Comparison of ENCODE assay signal across 29 cellular contexts in the genomic region with DNA sequence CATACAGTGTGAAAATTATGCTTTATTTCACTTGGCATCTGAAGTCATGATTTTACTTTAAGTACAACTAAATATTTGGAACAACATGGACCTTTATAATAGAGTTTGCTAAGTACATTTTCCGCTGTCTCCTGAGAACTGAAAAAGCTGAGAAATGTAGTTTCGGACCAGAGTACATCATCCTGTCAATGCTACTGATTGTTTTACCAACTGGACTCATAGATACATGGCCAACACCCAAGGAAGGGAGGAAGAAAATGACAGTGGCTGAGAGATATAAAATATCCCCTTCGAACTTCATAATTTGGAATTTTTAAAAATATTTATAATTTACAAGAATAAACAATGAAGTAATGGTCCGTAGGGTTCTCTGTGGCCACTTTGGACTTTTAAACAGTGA.
"Had no signal": no experiment of that assay in that cellular context is flagged by ENCODE, and none has a peak within 500 bp of the region (broad histone marks: within the 10 kb centered on the region; RNA-seq: fewer than 3 reads in every experiment).

No MANE protein-coding gene starts in this region.

- H3K4me1 ChIP-seq: foreskin keratinocyte had no signal

- H3K27ac Mint-ChIP-seq: activated B cell treated with CpG ODN at 0.5 μM for 24 hours; activated CD8-positive, alpha-beta T cell treated with anti-CD3 and anti-CD28 coated beads for 36 hours; activated naive CD4-positive, alpha-beta T cell treated with anti-CD3 and anti-CD28 coated beads for 36 hours; activated naive CD8-positive, alpha-beta T cell treated with anti-CD3 and anti-CD28 coated beads for 36 hours; activated naive CD8-positive, alpha-beta T cell treated with anti-CD3 and anti-CD28 coated beads, Interleukin-2, amount 50 U/mL, for 24 hours; activated T-helper 17 cell treated with anti-CD3 and anti-CD28 coated beads, Interleukin-2, amount 50 U/mL, for 72 hours; effector memory CD8-positive, alpha-beta T cell; T-helper 17 cell; T-helper 2 cell treated with Interferon-gamma antibody and Interleukin-4, amounts not matched to agents 5 μg/mL and 100 μg/mL, for 36 hours had no signal

- H3K36me3 ChIP-seq: brain microvascular endothelial cell, esophagus muscularis mucosa, gastrocnemius medialis, WERI-Rb-1 had no signal

- H3K4me3 Mint-ChIP-seq: activated B cell treated with CpG ODN at 0.5 μM for 24 hours; activated CD8-positive, alpha-beta T cell treated with anti-CD3 and anti-CD28 coated beads for 36 hours; activated naive CD4-positive, alpha-beta T cell treated with anti-CD3 and anti-CD28 coated beads for 36 hours; activated naive CD4-positive, alpha-beta T cell treated with anti-CD3 and anti-CD28 coated beads, Interleukin-2, amount 50 U/mL, for 24 hours; activated naive CD8-positive, alpha-beta T cell treated with anti-CD3 and anti-CD28 coated beads for 36 hours; activated naive CD8-positive, alpha-beta T cell treated with anti-CD3 and anti-CD28 coated beads, Interleukin-2, amount 50 U/mL, for 24 hours; activated T-cell treated with anti-CD3 and anti-CD28 coated beads, Interleukin-2, amount 50 U/mL, for 4 hours; activated T-helper 17 cell treated with anti-CD3 and anti-CD28 coated beads, Interleukin-2, amount 50 U/mL, for 72 hours; effector memory CD8-positive, alpha-beta T cell; T-helper 17 cell; T-helper 2 cell treated with Interferon-gamma antibody and Interleukin-4, amounts not matched to agents 5 μg/mL and 100 μg/mL, for 36 hours had no signal

- DNase-seq: activated B cell treated with CpG ODN at 0.5 μM for 24 hours; activated CD4-positive, alpha-beta T cell treated with anti-CD3 and anti-CD28 coated beads for 48 hours; activated CD4-positive, alpha-beta T cell treated with anti-CD3 and anti-CD28 coated beads, Interleukin-2, amount 50 U/mL, for 1 hour; activated CD4-positive, alpha-beta T cell treated with anti-CD3 and anti-CD28 coated beads, Interleukin-2, amount 50 U/mL, for 48 hours; activated CD8-positive, alpha-beta memory T cell treated with anti-CD3 and anti-CD28 coated beads for 24 hours; activated CD8-positive, alpha-beta T cell treated with anti-CD3 and anti-CD28 coated beads for 36 hours; activated effector memory CD4-positive, alpha-beta T cell treated with anti-CD3 and anti-CD28 coated beads, Interleukin-2, amount 50 U/mL, for 16 hours; activated naive CD4-positive, alpha-beta T cell treated with anti-CD3 and anti-CD28 coated beads for 36 hours; activated naive CD8-positive, alpha-beta T cell treated with anti-CD3 and anti-CD28 coated beads for 36 hours; activated naive CD8-positive, alpha-beta T cell treated with anti-CD3 and anti-CD28 coated beads, Interleukin-2, amount 50 U/mL, for 24 hours; activated T-cell treated with anti-CD3 and anti-CD28 coated beads, Interleukin-2, amount 50 U/mL, for 4 hours; brain microvascular endothelial cell; caudate nucleus; cortex of kidney; dermis blood vessel endothelial cell; effector CD4-positive, alpha-beta T cell; effector memory CD8-positive, alpha-beta T cell; erythroblast; foreskin keratinocyte; gastrocnemius medialis; T-helper 1 cell; T-helper 17 cell; T1000; WERI-Rb-1 had no signal

- H3K36me3 Mint-ChIP-seq: activated naive CD8-positive, alpha-beta T cell treated with anti-CD3 and anti-CD28 coated beads for 36 hours had no signal

- H3K27me3 Mint-ChIP-seq: activated B cell treated with CpG ODN at 0.5 μM for 24 hours had no signal

- H3K4me1 Mint-ChIP-seq: activated B cell treated with CpG ODN at 0.5 μM for 24 hours; activated naive CD4-positive, alpha-beta T cell treated with anti-CD3 and anti-CD28 coated beads, Interleukin-2, amount 50 U/mL, for 24 hours; activated naive CD8-positive, alpha-beta T cell treated with anti-CD3 and anti-CD28 coated beads for 36 hours; activated naive CD8-positive, alpha-beta T cell treated with anti-CD3 and anti-CD28 coated beads, Interleukin-2, amount 50 U/mL, for 24 hours; activated T-helper 17 cell treated with anti-CD3 and anti-CD28 coated beads, Interleukin-2, amount 50 U/mL, for 72 hours; T-helper 17 cell had no signal

- H3K9me3 ChIP-seq: esophagus muscularis mucosa, gastrocnemius medialis had no signal

- H3K4me3 ChIP-seq: esophagus muscularis mucosa, gastrocnemius medialis had no signal

- H3K9me3 Mint-ChIP-seq: activated B cell treated with CpG ODN at 0.5 μM for 24 hours; activated CD8-positive, alpha-beta T cell treated with anti-CD3 and anti-CD28 coated beads for 36 hours; activated naive CD4-positive, alpha-beta T cell treated with anti-CD3 and anti-CD28 coated beads for 36 hours; activated naive CD8-positive, alpha-beta T cell treated with anti-CD3 and anti-CD28 coated beads for 36 hours had no signal

- ATAC-seq: activated CD4-positive, CD25-positive, alpha-beta regulatory T cell treated with anti-CD3 and anti-CD28 coated beads, Interleukin-2, amount 50 U/mL, for 24 hours; activated CD8-positive, alpha-beta T cell treated with anti-CD3 and anti-CD28 coated beads for 36 hours; activated naive CD8-positive, alpha-beta T cell treated with anti-CD3 and anti-CD28 coated beads, Interleukin-2, amount 50 U/mL, for 24 hours; activated T-cell treated with anti-CD3 and anti-CD28 coated beads, Interleukin-2, amount 50 U/mL, for 4 hours; activated T-helper 17 cell treated with anti-CD3 and anti-CD28 coated beads, Interleukin-2, amount 50 U/mL, for 72 hours; effector memory CD8-positive, alpha-beta T cell; foreskin keratinocyte; gastrocnemius medialis; T-helper 17 cell had no signal

- H3K27ac ChIP-seq: brain microvascular endothelial cell, esophagus muscularis mucosa, foreskin keratinocyte, WERI-Rb-1 had no signal

- H3K27me3 ChIP-seq: brain microvascular endothelial cell, esophagus muscularis mucosa, foreskin keratinocyte, gastrocnemius medialis had no signal
